ENCODE assay signal across 3 cellular contexts in the genomic region with DNA sequence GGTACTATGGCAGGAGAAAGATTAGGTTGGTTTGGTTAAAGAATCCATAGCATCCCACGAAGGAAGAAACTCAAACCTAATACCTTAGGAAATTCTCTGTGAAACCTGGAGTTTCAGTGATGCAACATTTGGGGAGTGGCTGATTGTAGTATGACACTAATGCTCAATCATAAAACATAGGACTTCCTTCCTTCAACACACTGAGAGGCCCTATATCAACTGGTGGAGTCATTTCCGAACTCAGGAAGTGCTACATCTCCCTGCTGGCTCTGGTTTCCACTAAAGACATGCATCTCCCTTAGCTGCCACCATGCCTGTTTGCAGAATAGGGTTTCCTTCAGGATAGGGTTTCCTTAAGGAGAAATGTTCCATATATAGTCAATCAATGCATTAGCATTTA.
A peak's percentile ranks its signal among the peaks of the same experiment; 100 is the strongest.
TF ChIP-seq lines count a peak whose summit lies in the region.

No MANE protein-coding gene starts in this region.

TF ChIP-seq in PFSK-1, 5 proteins besides CTCF, POLR2A, EP300 and RAD21 (continued from another document):
- TF ChIP-seq, protein P1, sequence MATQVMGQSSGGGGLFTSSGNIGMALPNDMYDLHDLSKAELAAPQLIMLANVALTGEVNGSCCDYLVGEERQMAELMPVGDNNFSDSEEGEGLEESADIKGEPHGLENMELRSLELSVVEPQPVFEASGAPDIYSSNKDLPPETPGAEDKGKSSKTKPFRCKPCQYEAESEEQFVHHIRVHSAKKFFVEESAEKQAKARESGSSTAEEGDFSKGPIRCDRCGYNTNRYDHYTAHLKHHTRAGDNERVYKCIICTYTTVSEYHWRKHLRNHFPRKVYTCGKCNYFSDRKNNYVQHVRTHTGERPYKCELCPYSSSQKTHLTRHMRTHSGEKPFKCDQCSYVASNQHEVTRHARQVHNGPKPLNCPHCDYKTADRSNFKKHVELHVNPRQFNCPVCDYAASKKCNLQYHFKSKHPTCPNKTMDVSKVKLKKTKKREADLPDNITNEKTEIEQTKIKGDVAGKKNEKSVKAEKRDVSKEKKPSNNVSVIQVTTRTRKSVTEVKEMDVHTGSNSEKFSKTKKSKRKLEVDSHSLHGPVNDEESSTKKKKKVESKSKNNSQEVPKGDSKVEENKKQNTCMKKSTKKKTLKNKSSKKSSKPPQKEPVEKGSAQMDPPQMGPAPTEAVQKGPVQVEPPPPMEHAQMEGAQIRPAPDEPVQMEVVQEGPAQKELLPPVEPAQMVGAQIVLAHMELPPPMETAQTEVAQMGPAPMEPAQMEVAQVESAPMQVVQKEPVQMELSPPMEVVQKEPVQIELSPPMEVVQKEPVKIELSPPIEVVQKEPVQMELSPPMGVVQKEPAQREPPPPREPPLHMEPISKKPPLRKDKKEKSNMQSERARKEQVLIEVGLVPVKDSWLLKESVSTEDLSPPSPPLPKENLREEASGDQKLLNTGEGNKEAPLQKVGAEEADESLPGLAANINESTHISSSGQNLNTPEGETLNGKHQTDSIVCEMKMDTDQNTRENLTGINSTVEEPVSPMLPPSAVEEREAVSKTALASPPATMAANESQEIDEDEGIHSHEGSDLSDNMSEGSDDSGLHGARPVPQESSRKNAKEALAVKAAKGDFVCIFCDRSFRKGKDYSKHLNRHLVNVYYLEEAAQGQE (IDR thresholded peaks at IDR 0.05; ENCODE audit: insufficient read depth in 1 of 2, low read depth in 2 of 2, low read length in 2 of 2): peak in 1 of 2 experiments; percentile 51; a peak in 1 of 4 replicates

TF ChIP-seq in endothelial cell of umbilical vein, 7 proteins besides CTCF, POLR2A, EP300 and RAD21 (continued from another document):
- no peak for TF ChIP-seq EZH2 (IDR thresholded peaks at IDR 0.05; ENCODE audit: borderline replicate concordance, low read depth, low read length, severe bottlenecking)
- peak; percentile 27 for TF ChIP-seq GATA2 (IDR thresholded peaks at IDR 0.05; ENCODE audit: insufficient read depth, insufficient read length, low read depth, low read length)
- TF ChIP-seq POLR2AphosphoS5 (IDR thresholded peaks at IDR 0.05; ENCODE audit: insufficient read depth, low read depth, low read length): peak; percentile 27

TF ChIP-seq in HEK293T, 16 proteins besides CTCF, POLR2A, EP300 and RAD21 (continued from another document):
- TF ChIP-seq, protein P2, sequence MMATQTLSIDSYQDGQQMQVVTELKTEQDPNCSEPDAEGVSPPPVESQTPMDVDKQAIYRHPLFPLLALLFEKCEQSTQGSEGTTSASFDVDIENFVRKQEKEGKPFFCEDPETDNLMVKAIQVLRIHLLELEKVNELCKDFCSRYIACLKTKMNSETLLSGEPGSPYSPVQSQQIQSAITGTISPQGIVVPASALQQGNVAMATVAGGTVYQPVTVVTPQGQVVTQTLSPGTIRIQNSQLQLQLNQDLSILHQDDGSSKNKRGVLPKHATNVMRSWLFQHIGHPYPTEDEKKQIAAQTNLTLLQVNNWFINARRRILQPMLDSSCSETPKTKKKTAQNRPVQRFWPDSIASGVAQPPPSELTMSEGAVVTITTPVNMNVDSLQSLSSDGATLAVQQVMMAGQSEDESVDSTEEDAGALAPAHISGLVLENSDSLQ (IDR thresholded peaks at IDR 0.05): no peak
- TF ChIP-seq SP1 (IDR thresholded peaks at IDR 0.05): no peak
- TF ChIP-seq FOXK2 (IDR thresholded peaks at IDR 0.05): no peak
- TF ChIP-seq TARDBP (IDR thresholded peaks at IDR 0.05): no peak
- no peak for TF ChIP-seq CTBP1 (IDR thresholded peaks at IDR 0.05; ENCODE audit: borderline replicate concordance)
